Comparison of ENCODE assay signal across 21 cellular contexts in genomic region chr12:65466906-65467305, GRCh38.
"Had no signal": no experiment of that assay in that cellular context is flagged by ENCODE, and none has a peak within 500 bp of the region (broad histone marks: within the 10 kb centered on the region; RNA-seq: fewer than 3 reads in every experiment).

No MANE protein-coding gene starts in this region.

- H3K4me1 ChIP-seq: breast epithelium, left ventricle myocardium inferior, right lobe of liver, uterus had no signal

- H3K36me3 ChIP-seq: breast epithelium, ovary, right lobe of liver, uterus had no signal

- H3K27ac ChIP-seq: breast epithelium, epithelial cell of prostate, left ventricle myocardium inferior, ovary, right lobe of liver, skin epidermis, uterus had no signal

- H3K9me3 ChIP-seq: breast epithelium, left ventricle myocardium inferior, ovary, right lobe of liver, uterus had no signal

- ATAC-seq: activated CD8-positive, alpha-beta T cell treated with anti-CD3 and anti-CD28 coated beads for 36 hours; activated T-cell treated with anti-CD3 and anti-CD28 coated beads, Interleukin-2, amount 50 U/mL, for 4 hours; activated T-helper 17 cell treated with anti-CD3 and anti-CD28 coated beads, Interleukin-2, amount 50 U/mL, for 72 hours; right lobe of liver; stimulated activated naive CD8-positive, alpha-beta T cell treated with anti-CD3 and anti-CD28 coated beads, Interleukin-15, Interleukin-2, amounts not matched to agents 100 U/mL and 50 U/mL, for 24 hours had no signal

- H3K27me3 ChIP-seq: breast epithelium, ovary, right lobe of liver, uterus had no signal

- DNase-seq: activated B cell treated with CpG ODN at 0.5 μM for 24 hours; activated CD4-positive, alpha-beta T cell treated with anti-CD3 and anti-CD28 coated beads, Interleukin-2, amount 50 U/mL, for 1 hour; activated CD8-positive, alpha-beta T cell treated with anti-CD3 and anti-CD28 coated beads for 36 hours; activated gamma-delta T cell treated with Interleukin-2 at 50 U/mL for 16 hours; activated naive CD4-positive, alpha-beta T cell treated with anti-CD3 and anti-CD28 coated beads, Interleukin-2, amount 50 U/mL, for 16 hours; activated T-cell treated with anti-CD3 and anti-CD28 coated beads, Interleukin-2, amount 50 U/mL, for 4 hours; amygdala; effector CD8-positive, alpha-beta T cell; left ventricle myocardium inferior; nephron progenitor cell; ovary; right lobe of liver; stimulated activated CD4-positive, alpha-beta T cell treated with anti-CD3 and anti-CD28 coated beads, Interleukin-12 subunit alpha, Interleukin-12 subunit beta, amount 100 ng/mL, for 4 hours; stimulated activated CD4-positive, alpha-beta T cell treated with anti-CD3 and anti-CD28 coated beads, Interleukin-4, amount 100 ng/mL, for 1 hour; stimulated activated naive CD8-positive, alpha-beta T cell treated with anti-CD3 and anti-CD28 coated beads, Interleukin-15, Interleukin-2, amounts not matched to agents 100 U/mL and 50 U/mL, for 24 hours; T-helper 1 cell; uterus had no signal

- H3K4me3 ChIP-seq: breast epithelium, left ventricle myocardium inferior, ovary, right lobe of liver, skin epidermis, uterus had no signal
